In genomic region chr9:14993061-14993800, GRCh38 we compare ENCODE assay signal across 8 cellular contexts.
DNase-seq lines count a peak whose midpoint lies in the region; ATAC-seq and TF ChIP-seq lines count a peak whose summit lies in the region.

No MANE protein-coding gene starts in this region.

- no peaks in the 10 kb centered on the region for H3K9me2 ChIP-seq in OCI-LY7 (ENCODE audit: insufficient read depth, low read length)

- no peaks in the 10 kb centered on the region for H3K36me3 ChIP-seq in H7 (replicated peaks; ENCODE audit: control insufficient read depth, insufficient read depth, low read length)
- H3K36me3 ChIP-seq in fibroblast of lung (ENCODE audit: control insufficient read depth, insufficient read depth, low read length), result no peaks in the 10 kb centered on the region
- no peaks in the 10 kb centered on the region for H3K36me3 ChIP-seq in muscle layer of colon (ENCODE audit: insufficient read depth, low read length)
- no peaks in the 10 kb centered on the region for H3K36me3 ChIP-seq in OCI-LY7 (ENCODE audit: insufficient read depth, low read length)

- H3K79me2 ChIP-seq in fibroblast of lung (ENCODE audit: control insufficient read depth, insufficient read depth, low read length), result no peaks in the 10 kb centered on the region
- H3K79me2 ChIP-seq in OCI-LY7 (ENCODE audit: insufficient read depth, low read depth, low read length), result no peaks in the 10 kb centered on the region

- no TSS peak for BruUV-seq in OCI-LY7 (replicated peaks; lab: Mats Ljungman, UMichigan)

- H3K9me3 Mint-ChIP-seq in activated T-cell treated with anti-CD3 and anti-CD28 coated beads, Interleukin-2, amount 50 U/mL, for 72 hours, result no peaks in the 10 kb centered on the region

- POLR2A ChIA-PET in OCI-LY7 (lab: Charles Lee), result no interaction called here

- no peak overlapping the region for H3K27ac ChIP-seq in fibroblast of lung (ENCODE audit: insufficient read depth, low read length)
- peak overlapping the region; percentile 77 for H3K27ac ChIP-seq in muscle layer of colon (ENCODE audit: low read depth, low read length)
- H3K27ac ChIP-seq in OCI-LY7 (ENCODE audit: low read depth, low read length, poor library complexity, severe bottlenecking), result no peak overlapping the region

- H3K4me2 ChIP-seq in fibroblast of lung (ENCODE audit: extremely low read depth, insufficient read depth, low read length) (peak overlapping the region; percentile 79), OCI-LY7 (ENCODE audit: low read length) (no peak overlapping the region)

- peak; percentile 72 to 78 for ATAC-seq in activated T-cell treated with anti-CD3 and anti-CD28 coated beads, Interleukin-2, amount 50 U/mL, for 72 hours (replicated peaks in 1 of 2)
- no peak for ATAC-seq in HG02870 (IDR thresholded peaks at IDR 0.05; ENCODE audit: unreplicated experiment)

- H3K36me3 Mint-ChIP-seq in activated T-cell treated with anti-CD3 and anti-CD28 coated beads, Interleukin-2, amount 50 U/mL, for 72 hours (ENCODE audit: insufficient read depth in 2 of 2), result no peaks in the 10 kb centered on the region

- no peak overlapping the region for H3K27ac Mint-ChIP-seq in activated T-cell treated with anti-CD3 and anti-CD28 coated beads, Interleukin-2, amount 50 U/mL, for 72 hours

- H3K27me3 ChIP-seq in H7 (ENCODE audit: control insufficient read depth, insufficient read depth, low read length), result no peaks in the 10 kb centered on the region
- no peaks in the 10 kb centered on the region for H3K27me3 ChIP-seq in fibroblast of lung (ENCODE audit: control insufficient read depth, insufficient read depth, low read length)
- no peaks in the 10 kb centered on the region for H3K27me3 ChIP-seq in muscle layer of colon (ENCODE audit: control insufficient read depth in 1 of 2, insufficient read depth in 2 of 2, low read length in 2 of 2)

- peak overlapping the region; percentile 78 to 81 for H3K4me3 Mint-ChIP-seq in activated T-cell treated with anti-CD3 and anti-CD28 coated beads, Interleukin-2, amount 50 U/mL, for 72 hours

- H2AFZ ChIP-seq in fibroblast of lung (ENCODE audit: low read length) (peak overlapping the region; percentile 95), OCI-LY7 (ENCODE audit: low read length) (no peak overlapping the region)

- H3K4me1 ChIP-seq in fibroblast of lung (ENCODE audit: control insufficient read depth, extremely low read depth, insufficient read depth, low read length) (no peaks in the 10 kb centered on the region), muscle layer of colon (ENCODE audit: insufficient read depth, low read length) (peaks cover 15% of the 10 kb centered on the region), OCI-LY7 (ENCODE audit: insufficient read depth, low read length, poor library complexity, severe bottlenecking) (no peaks in the 10 kb centered on the region)

- peaks cover 27% of the 10 kb centered on the region for H3K4me1 Mint-ChIP-seq in activated T-cell treated with anti-CD3 and anti-CD28 coated beads, Interleukin-2, amount 50 U/mL, for 72 hours (ENCODE audit: low read depth)

- H3K4me3 ChIP-seq in H7 (ENCODE audit: insufficient read depth, low read depth, low read length) (peak overlapping the region; percentile 60), fibroblast of lung (replicated peaks in 1 of 4; ENCODE audit: control extremely low read depth in 1 of 4, insufficient read depth in 1 of 4, low read depth in 3 of 4, low read length in 4 of 4) (peak overlapping the region; percentile 53 to 84 (median 64)), muscle layer of colon (ENCODE audit: low read depth in 1 of 2, low read length in 2 of 2) (peak overlapping the region; percentile 84 to 85), OCI-LY7 (ENCODE audit: low read depth, low read length, poor library complexity, severe bottlenecking) (no peak overlapping the region)

- H3K9ac ChIP-seq in fibroblast of lung (ENCODE audit: insufficient read depth, low read length) (peak overlapping the region; percentile 32), muscle layer of colon (ENCODE audit: low read length) (peak overlapping the region; percentile 38)

- H3K27me3 Mint-ChIP-seq in activated T-cell treated with anti-CD3 and anti-CD28 coated beads, Interleukin-2, amount 50 U/mL, for 72 hours (ENCODE audit: low read depth), result no peaks in the 10 kb centered on the region

- intact Hi-C loops in OCI-LY7 (cut with micrococcal nuclease; ENCODE audit: unreplicated experiment), result no loop called here

- TF ChIP-seq CTCF in fibroblast of lung (conservative IDR thresholded peaks at IDR 0.05 in 1 of 2, IDR thresholded peaks at IDR 0.05 in 1 of 2; ENCODE audit: low read depth in 1 of 2, low read length in 2 of 2), result no peak
- no peak for TF ChIP-seq CTCF in OCI-LY7 (conservative IDR thresholded peaks at IDR 0.05; ENCODE audit: low read length)

- peak; percentile 90 for DNase-seq in H7
- DNase-seq in NCI-H774 (lab: John Stamatoyannopoulos, UW), result peak; percentile 86
- peak; percentile 46 to 52 for DNase-seq in activated T-cell treated with anti-CD3 and anti-CD28 coated beads, Interleukin-2, amount 50 U/mL, for 72 hours
- DNase-seq in fibroblast of lung (ENCODE audit: low read depth in 2 of 2), result peak; percentile 74 to 86
- peak; percentile 3 for DNase-seq in stimulated activated CD8-positive, alpha-beta memory T cell treated with anti-CD3 and anti-CD28 coated beads, Interleukin-7, amount 100 ng/mL, for 24 hours (ENCODE audit: low read depth)
- no peak for DNase-seq in OCI-LY7 (ENCODE audit: low spot score)

- H4K20me1 ChIP-seq in fibroblast of lung (ENCODE audit: control insufficient read depth, extremely low read depth, insufficient read depth, low read length) (no peaks in the 10 kb centered on the region), OCI-LY7 (ENCODE audit: insufficient read depth, low read length) (no peaks in the 10 kb centered on the region)

- no peaks in the 10 kb centered on the region for H3K9me3 ChIP-seq in fibroblast of lung (ENCODE audit: control insufficient read depth, insufficient read depth, low read depth, low read length)
- no peaks in the 10 kb centered on the region for H3K9me3 ChIP-seq in muscle layer of colon (ENCODE audit: low read length)
- no peaks in the 10 kb centered on the region for H3K9me3 ChIP-seq in OCI-LY7 (ENCODE audit: low read length)

- CTCF ChIA-PET in OCI-LY7 (lab: Charles Lee; ENCODE audit: unreplicated experiment), result no interaction called here
